8 cellular contexts compared by ENCODE assay signal in the genomic region with DNA sequence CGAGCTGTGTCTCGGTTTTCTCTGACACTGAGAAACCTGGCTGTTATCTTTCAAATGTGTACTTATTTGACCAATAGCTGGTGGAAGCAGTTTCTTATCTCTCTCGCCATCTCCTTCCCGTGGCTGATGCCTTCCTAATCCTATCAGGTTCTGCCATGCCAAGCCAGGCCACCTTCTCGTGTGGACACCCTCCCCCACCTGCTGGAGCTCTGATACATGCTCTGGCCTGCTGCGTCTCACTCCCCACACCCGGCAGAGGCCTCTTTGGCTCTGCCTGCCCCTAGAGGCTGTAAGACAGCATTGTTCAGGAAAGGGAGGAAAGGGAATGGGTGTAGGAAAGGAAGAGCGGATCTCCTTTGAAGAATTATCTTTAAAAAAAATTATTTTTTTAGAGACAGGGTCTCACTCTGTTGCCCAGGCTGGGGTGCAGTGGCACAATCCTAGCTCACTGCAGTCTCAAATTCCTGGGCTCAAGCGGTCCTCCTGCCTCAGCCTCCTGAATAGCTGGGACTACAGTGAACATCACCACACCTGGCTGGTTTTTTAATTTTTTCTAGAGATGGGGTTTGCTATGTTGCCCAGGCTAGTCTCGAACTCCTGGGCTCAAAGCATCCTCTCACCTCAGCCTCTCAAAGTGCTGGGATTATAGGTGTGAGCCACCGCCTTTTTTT. TPM values are rescaled to one million over a fixed set of nuclear protein-coding genes. Genes with fewer than 3 reads are reported as not detected.
DNase-seq lines count a peak whose midpoint lies in the region; ATAC-seq and TF ChIP-seq lines count a peak whose summit lies in the region.

No MANE protein-coding gene starts in this region.

- H3K9me3 ChIP-seq in SJCRH30 (replicated peaks) (no peaks in the 10 kb centered on the region), esophagus squamous epithelium (no peaks in the 10 kb centered on the region), neural progenitor cell (ENCODE audit: low read depth) (no peaks in the 10 kb centered on the region)

- intact Hi-C loops in esophagus squamous epithelium (cut with DNase I), result no loop called here

- H3K4me2 ChIP-seq in neural progenitor cell, result peak overlapping the region; percentile 32

- H4K20me1 ChIP-seq in neural progenitor cell (ENCODE audit: low read depth), result peaks cover 42% of the 10 kb centered on the region

- no peaks in the 10 kb centered on the region for H3K36me3 Mint-ChIP-seq in neural progenitor cell

- DNase-seq in activated CD4-positive, CD25-positive, alpha-beta regulatory T cell (lab: John Stamatoyannopoulos, UW), result no peak
- peak; percentile 72 for DNase-seq in LHCN-M2 (ENCODE audit: low read depth)
- DNase-seq in SJCRH30, result peak; percentile 47 to 61
- no peak for DNase-seq in esophagus squamous epithelium (lab: John Stamatoyannopoulos, UW)
- peak; percentile 79 for DNase-seq in neural progenitor cell (ENCODE audit: low spot score)
- no peak for DNase-seq in 8988T
- DNase-seq in putamen (ENCODE audit: low spot score), result no peak

- H3K36me3 ChIP-seq in SJCRH30 (no peaks in the 10 kb centered on the region), esophagus squamous epithelium (peaks cover 0 to 4% (median 0%) of the 10 kb centered on the region in 3 donors), neural progenitor cell (no peaks in the 10 kb centered on the region)

- H3K9me3 Mint-ChIP-seq in neural progenitor cell, result no peaks in the 10 kb centered on the region

- no peak for TF ChIP-seq POLR2A in esophagus squamous epithelium (IDR thresholded peaks at IDR 0.05)

- H3K9ac ChIP-seq in neural progenitor cell, result no peak overlapping the region

- H3F3A ChIP-seq in neural progenitor cell (ENCODE audit: low read depth), result peaks cover 24% of the 10 kb centered on the region

- H3K4me3 ChIP-seq in SJCRH30, result no peak overlapping the region
- H3K4me3 ChIP-seq in esophagus squamous epithelium, result no peak overlapping the region
- no peak overlapping the region for H3K4me3 ChIP-seq in neural progenitor cell

- H3K4me3 Mint-ChIP-seq in neural progenitor cell, result no peak overlapping the region

- peak; percentile 37 to 58 for ATAC-seq in activated CD4-positive, CD25-positive, alpha-beta regulatory T cell treated with anti-CD3 and anti-CD28 coated beads, Interleukin-2, amount 50 U/mL, for 24 hours

- H3K79me2 ChIP-seq in neural progenitor cell (ENCODE audit: low read depth), result peaks cover 17% of the 10 kb centered on the region

- TF ChIP-seq CTCF in esophagus squamous epithelium (IDR thresholded peaks at IDR 0.05), result peak in 5 of 6 experiments; percentile 48 to 74 (median 57)
- TF ChIP-seq CTCF in neural progenitor cell (IDR thresholded peaks at IDR 0.05), result peak; percentile 65

- H3K27ac Mint-ChIP-seq in neural progenitor cell, result peak overlapping the region; percentile 87

- H3K4me1 Mint-ChIP-seq in neural progenitor cell, result peaks cover 38% of the 10 kb centered on the region

- peaks cover 2% of the 10 kb centered on the region for H3K27me3 Mint-ChIP-seq in neural progenitor cell (ENCODE audit: insufficient read depth, low read depth)

- no peak overlapping the region for H2AFZ ChIP-seq in neural progenitor cell (replicated peaks)

- 36 to 41% methylated on average over 8 to 11 of the region's 11 CpGs for WGBS in esophagus squamous epithelium, 2 donors

- H3K27ac ChIP-seq in SJCRH30 (no peak overlapping the region), esophagus squamous epithelium (peak overlapping the region in 3 of 4 donors; percentile 84 to 92 (median 92)), neural progenitor cell (no peak overlapping the region)

- H3K4me1 ChIP-seq in SJCRH30 (no peaks in the 10 kb centered on the region), esophagus squamous epithelium (peaks cover 28 to 59% (median 47%) of the 10 kb centered on the region in 3 donors), neural progenitor cell (peaks cover 20% of the 10 kb centered on the region)

- H3K27me3 ChIP-seq in SJCRH30, result no peaks in the 10 kb centered on the region
- no peaks in the 10 kb centered on the region for H3K27me3 ChIP-seq in esophagus squamous epithelium
- no peaks in the 10 kb centered on the region for H3K27me3 ChIP-seq in neural progenitor cell

RNA-seq across cellular contexts. Expression of a gene that starts 7.5 kb away (rescaled TPM):
- 16.5 and 17.1 TPM in 2 replicates for total RNA-seq in LHCN-M2 (2014; rRNA removed)
- polyA plus RNA-seq in LHCN-M2 (2012), result 5.9 TPM
- total RNA-seq in SJCRH30 (2014; rRNA removed; shearing (Covaris generic)), result 6.1 and 6.7 TPM in 2 replicates
- 10 to 100 TPM in 1 of 4 donors, 1 to 10 TPM in 3; 5.9 to 14.8 (median 9.7) TPM for total RNA-seq in esophagus squamous epithelium
- 5.4 and 7.6 TPM in 2 replicates for total RNA-seq in neural progenitor cell (ENCODE audit: low replicate concordance)

RNA-seq across cellular contexts. Expression of a gene that starts 9.2 kb away (rescaled TPM):
- total RNA-seq in LHCN-M2 (2014; rRNA removed), result 0.45 and 1.4 TPM in 2 replicates
- 1.2 TPM for polyA plus RNA-seq in LHCN-M2 (2012)
- 0.14 TPM in 1 of 2 replicates, not detected in the other for total RNA-seq in SJCRH30 (2014; rRNA removed; shearing (Covaris generic))
- total RNA-seq in esophagus squamous epithelium, result 1 to 10 TPM in 1 of 4 donors, under 1 TPM in 3; 0.31 to 1.2 (median 0.95) TPM
- total RNA-seq in neural progenitor cell (ENCODE audit: low replicate concordance), result 0.19 and 0.53 TPM in 2 replicates

RNA-seq across cellular contexts. Expression of a gene that starts 20.1 kb away (rescaled TPM):
- 53.9 and 55.6 TPM in 2 replicates for total RNA-seq in LHCN-M2 (2014; rRNA removed)
- 111 TPM for polyA plus RNA-seq in LHCN-M2 (2012)
- 12.9 and 13.1 TPM in 2 replicates for total RNA-seq in SJCRH30 (2014; rRNA removed; shearing (Covaris generic))
- total RNA-seq in esophagus squamous epithelium, result 10 to 100 TPM in 2 of 4 donors, 1 to 10 TPM in 2; 7.5 to 70.6 (median 11.1) TPM
- 0.09 TPM in 1 of 2 replicates, not detected in the other for total RNA-seq in neural progenitor cell (ENCODE audit: low replicate concordance)

RNA-seq across cellular contexts. Expression of a gene that starts 23.7 kb away (rescaled TPM):
- not detected in 2 replicates for total RNA-seq in LHCN-M2 (2014; rRNA removed)
- 1.1 TPM for polyA plus RNA-seq in LHCN-M2 (2012)
- total RNA-seq in SJCRH30 (2014; rRNA removed; shearing (Covaris generic)), result not detected in 2 replicates
- total RNA-seq in esophagus squamous epithelium, result not detected
- not detected in 2 replicates for total RNA-seq in neural progenitor cell (ENCODE audit: low replicate concordance)

RNA-seq across cellular contexts. Expression of a gene that starts 31.1 kb away (rescaled TPM):
- total RNA-seq in LHCN-M2 (2014; rRNA removed), result not detected in 2 replicates
- polyA plus RNA-seq in LHCN-M2 (2012), result 2.5 TPM
- total RNA-seq in SJCRH30 (2014; rRNA removed; shearing (Covaris generic)), result 0.04 TPM in 1 of 2 replicates, not detected in the other
- not detected for total RNA-seq in esophagus squamous epithelium
- total RNA-seq in neural progenitor cell (ENCODE audit: low replicate concordance), result not detected in 2 replicates

Comparison
In these comparisons a context has a peak if more than half of its experiments do, and no peak if none do; other contexts are left out.
1. DNase-seq: peak in LHCN-M2 (single experiment), SJCRH30 (2 of 2) and neural progenitor cell (single experiment); none in activated CD4-positive, CD25-positive, alpha-beta regulatory T cell (0 of 4), esophagus squamous epithelium (single experiment), 8988T (single experiment) and putamen (single experiment).
2. H3K27ac ChIP-seq: peak in esophagus squamous epithelium (3 of 4); none in SJCRH30 (single experiment) and neural progenitor cell (single experiment).